In genomic region chr6:116971959-116972358, GRCh38 we compare ENCODE assay signal across 8 cellular contexts.
DNase-seq lines count a peak whose midpoint lies in the region; ATAC-seq and TF ChIP-seq lines count a peak whose summit lies in the region.

No MANE protein-coding gene starts in this region.

- POLR2A ChIA-PET in activated CD4-positive, alpha-beta T cell treated with anti-CD3 and anti-CD28 coated beads for 36 hours (lab: Charles Lee): no interaction called here
- POLR2A ChIA-PET in PC-3 (lab: Charles Lee; ENCODE audit: unreplicated experiment): interaction anchor here (0.7 kb wide), 1 partner anchor 1685 kb away, joined by 5 read pairs; no protein-coding TSS in a partner anchor

- no peak overlapping the region for H3K4me2 ChIP-seq in PC-3 (ENCODE audit: low read length)

- peak; percentile 36 for ATAC-seq in activated CD4-positive, alpha-beta T cell treated with anti-CD3 and anti-CD28 coated beads for 36 hours
- ATAC-seq in GM21390 (IDR thresholded peaks at IDR 0.05; ENCODE audit: unreplicated experiment) (peak; percentile 69), PC-3 (no peak), HG02840 (IDR thresholded peaks at IDR 0.05; ENCODE audit: low FRiP score, unreplicated experiment) (no peak)

- no peak overlapping the region for H3K4me3 ChIP-seq in PC-3 (ENCODE audit: low read length)

- no peak overlapping the region for H3K27ac Mint-ChIP-seq in activated CD4-positive, alpha-beta T cell treated with anti-CD3 and anti-CD28 coated beads for 36 hours

- no peaks in the 10 kb centered on the region for H3K27me3 ChIP-seq in PC-3 (ENCODE audit: low read length)

- H3K27me3 Mint-ChIP-seq in activated CD4-positive, alpha-beta T cell treated with anti-CD3 and anti-CD28 coated beads for 36 hours: peaks cover 7% of the 10 kb centered on the region

- no peaks in the 10 kb centered on the region for H4K20me1 ChIP-seq in PC-3 (ENCODE audit: low read length)

- H3K4me1 ChIP-seq in PC-3 (ENCODE audit: insufficient read depth, low read length): peaks cover 30% of the 10 kb centered on the region

- peak; percentile 66 for TF ChIP-seq CTCF in PC-3 (conservative IDR thresholded peaks at IDR 0.05; ENCODE audit: low read depth, low read length)

- DNase-seq in activated CD4-positive, alpha-beta T cell treated with anti-CD3 and anti-CD28 coated beads for 36 hours: peak; percentile 37
- DNase-seq in activated CD4-positive, alpha-beta T cell treated with anti-CD3 and anti-CD28 coated beads for 1 hour: no peak
- DNase-seq in HT1080 (ENCODE audit: low read depth) (peak; percentile 23), PC-3 (peak; percentile 62), erythroblast (lab: John Stamatoyannopoulos, UW) (peak; percentile 48 to 66), putamen (ENCODE audit: low spot score) (peak; percentile 19)

- no peaks in the 10 kb centered on the region for H3K9me3 Mint-ChIP-seq in activated CD4-positive, alpha-beta T cell treated with anti-CD3 and anti-CD28 coated beads for 36 hours (ENCODE audit: low read depth)

- no peak overlapping the region for H3K4me3 Mint-ChIP-seq in activated CD4-positive, alpha-beta T cell treated with anti-CD3 and anti-CD28 coated beads for 36 hours

- no peaks in the 10 kb centered on the region for H3F3A ChIP-seq in PC-3 (ENCODE audit: low read length, unreplicated experiment)

- intact Hi-C loops in activated CD4-positive, alpha-beta T cell treated with anti-CD3 and anti-CD28 coated beads for 36 hours (cut with DNase I, micrococcal nuclease): loop anchor here (1.0 to 5.0 kb wide), 2 partner anchors 345 kb away; no protein-coding TSS in a partner anchor
- intact Hi-C loops in PC-3 (cut with micrococcal nuclease): loop anchor here (1.0 kb wide), 2 partner anchors 217 to 345 kb away; no protein-coding TSS in a partner anchor

- no peaks in the 10 kb centered on the region for H3K36me3 ChIP-seq in PC-3 (ENCODE audit: low read depth, low read length)

- H3K9ac ChIP-seq in PC-3 (ENCODE audit: low read length): no peak overlapping the region

- H3K9me2 ChIP-seq in PC-3 (replicated peaks; ENCODE audit: low read length): no peaks in the 10 kb centered on the region

- H3K4me1 Mint-ChIP-seq in activated CD4-positive, alpha-beta T cell treated with anti-CD3 and anti-CD28 coated beads for 36 hours: no peaks in the 10 kb centered on the region

- no peaks in the 10 kb centered on the region for H3K79me2 ChIP-seq in PC-3 (ENCODE audit: low read length)

- H3K9me3 ChIP-seq in PC-3 (ENCODE audit: low read length): no peaks in the 10 kb centered on the region

- no TSS peak for BruUV-seq in PC-3 (replicated peaks; lab: Mats Ljungman, UMichigan)

- TF ChIP-seq POLR2A in erythroblast (IDR thresholded peaks at IDR 0.05; ENCODE audit: low read length): no peak

- H3K36me3 Mint-ChIP-seq in activated CD4-positive, alpha-beta T cell treated with anti-CD3 and anti-CD28 coated beads for 36 hours (ENCODE audit: low read depth): no peaks in the 10 kb centered on the region

- CTCF ChIA-PET in activated CD4-positive, alpha-beta T cell treated with anti-CD3 and anti-CD28 coated beads for 36 hours (lab: Charles Lee): interaction anchor here (0.6 to 1.2 kb wide), 4 partner anchors 8 to 300 kb away, joined by 3 to 5 read pairs (median 4); no protein-coding TSS in a partner anchor
- CTCF ChIA-PET in PC-3 (lab: Charles Lee): no interaction called here

- no peak overlapping the region for H3K27ac ChIP-seq in PC-3 (ENCODE audit: low read length)

- H2AFZ ChIP-seq in PC-3 (ENCODE audit: low read length): no peak overlapping the region

Comparison
In these comparisons a context has a peak if more than half of its experiments do, and no peak if none do; other contexts are left out.
1. ATAC-seq: peak in activated CD4-positive, alpha-beta T cell treated with anti-CD3 and anti-CD28 coated beads for 36 hours (single experiment) and GM21390 (single experiment); none in PC-3 (single experiment) and HG02840 (single experiment).